8 cellular contexts compared by ENCODE assay signal in the genomic region with DNA sequence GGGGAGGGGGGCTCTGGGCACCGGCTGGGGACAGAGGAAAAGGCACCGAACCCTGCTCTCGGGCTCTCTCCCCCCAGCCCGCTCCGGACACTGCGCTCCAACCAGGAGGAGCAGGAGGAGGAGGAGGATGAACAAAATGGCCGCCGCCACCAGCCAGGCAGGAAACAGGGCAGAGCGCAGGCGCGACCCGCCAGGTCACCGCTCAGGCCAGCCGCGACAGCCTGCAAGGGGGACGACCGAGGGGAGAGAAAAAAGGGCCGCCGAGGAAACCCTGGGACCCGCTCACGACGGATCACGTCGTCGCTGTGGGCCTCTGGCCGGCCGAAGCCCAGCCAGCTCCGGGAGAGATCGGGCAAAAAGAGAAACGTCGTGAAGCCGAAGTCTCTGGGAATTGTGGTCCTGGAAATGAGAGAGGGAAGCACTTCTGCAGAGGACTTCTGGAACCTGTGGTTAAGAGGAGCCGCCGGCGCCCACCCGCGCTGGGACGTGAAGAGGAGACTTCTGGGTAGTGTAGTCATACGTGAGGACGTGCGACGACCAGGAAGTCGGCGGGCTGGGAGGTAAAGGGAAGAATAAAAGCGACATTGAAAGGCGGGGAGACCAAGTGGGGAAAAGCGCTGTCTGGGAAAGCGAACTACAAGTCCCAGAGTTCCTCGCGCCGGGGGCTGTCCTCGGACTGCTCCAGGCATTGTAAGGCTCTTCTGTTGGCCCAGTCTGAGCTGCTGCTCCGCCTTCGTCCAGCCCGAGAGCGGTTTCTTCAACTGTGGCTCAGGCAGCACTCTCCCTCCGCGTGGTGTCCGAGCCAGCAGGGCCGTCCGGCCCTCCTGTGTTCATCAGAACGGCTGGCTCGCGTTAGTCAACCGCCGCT. TPM values are rescaled to one million over a fixed set of nuclear protein-coding genes. Genes with fewer than 3 reads are reported as not detected.
DNase-seq lines count a peak whose midpoint lies in the region; ATAC-seq and TF ChIP-seq lines count a peak whose summit lies in the region.

A gene with protein sequence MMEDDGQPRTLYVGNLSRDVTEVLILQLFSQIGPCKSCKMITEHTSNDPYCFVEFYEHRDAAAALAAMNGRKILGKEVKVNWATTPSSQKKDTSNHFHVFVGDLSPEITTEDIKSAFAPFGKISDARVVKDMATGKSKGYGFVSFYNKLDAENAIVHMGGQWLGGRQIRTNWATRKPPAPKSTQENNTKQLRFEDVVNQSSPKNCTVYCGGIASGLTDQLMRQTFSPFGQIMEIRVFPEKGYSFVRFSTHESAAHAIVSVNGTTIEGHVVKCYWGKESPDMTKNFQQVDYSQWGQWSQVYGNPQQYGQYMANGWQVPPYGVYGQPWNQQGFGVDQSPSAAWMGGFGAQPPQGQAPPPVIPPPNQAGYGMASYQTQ (minus strand): TSS at position 428 of the 868 bp plus-strand sequence. CDS start 499 bp downstream, outside the sequence.

- intact Hi-C loops in dendritic cell treated with granulocyte-macrophage colony-stimulating factor and Interleukin-4, amounts not matched to agents 40 ng/mL and 50 ng/mL, for 4 days (cut with micrococcal nuclease): loop anchor here (1.0 to 10.0 kb wide), 6 partner anchors 54 to 389 kb away; a partner anchor contains a TSS

- peak within 1 kb of the TSS; percentile 94 for H3K4me3 Mint-ChIP-seq in dendritic cell treated with granulocyte-macrophage colony-stimulating factor and Interleukin-4, amounts not matched to agents 40 ng/mL and 50 ng/mL, for 4 days

- H3K36me3 Mint-ChIP-seq in dendritic cell treated with granulocyte-macrophage colony-stimulating factor and Interleukin-4, amounts not matched to agents 40 ng/mL and 50 ng/mL, for 4 days (ENCODE audit: low read depth): peaks cover 41% of the 10 kb centered on the region

- DNase-seq in NCI-H774 (lab: John Stamatoyannopoulos, UW) (peak; percentile 89), left lobe of liver (ENCODE audit: low spot score) (peak; percentile 98)
- DNase-seq in activated CD4-positive, alpha-beta T cell treated with anti-CD3 and anti-CD28 coated beads, Interleukin-2, amount 50 U/mL, for 4 hours: peak; percentile 92 to 94
- DNase-seq in stimulated activated CD4-positive, alpha-beta T cell treated with anti-CD3 and anti-CD28 coated beads, Interleukin-2, amount 100 ng/mL, for 4 hours (ENCODE audit: low read depth): peak; percentile 90

- H3K4me1 Mint-ChIP-seq in dendritic cell treated with granulocyte-macrophage colony-stimulating factor and Interleukin-4, amounts not matched to agents 40 ng/mL and 50 ng/mL, for 4 days (ENCODE audit: low read depth): peaks cover 40% of the 10 kb centered on the region

- peak within 1 kb of the TSS; percentile 95 for H3K27ac Mint-ChIP-seq in dendritic cell treated with granulocyte-macrophage colony-stimulating factor and Interleukin-4, amounts not matched to agents 40 ng/mL and 50 ng/mL, for 4 days

- no peaks in the 10 kb centered on the region for H3K9me3 Mint-ChIP-seq in dendritic cell treated with granulocyte-macrophage colony-stimulating factor and Interleukin-4, amounts not matched to agents 40 ng/mL and 50 ng/mL, for 4 days

- H3K27me3 Mint-ChIP-seq in dendritic cell treated with granulocyte-macrophage colony-stimulating factor and Interleukin-4, amounts not matched to agents 40 ng/mL and 50 ng/mL, for 4 days: no peaks in the 10 kb centered on the region

- ATAC-seq in GM19395 (IDR thresholded peaks at IDR 0.05; ENCODE audit: unreplicated experiment) (peak; percentile 89), HG03565 (IDR thresholded peaks at IDR 0.05; ENCODE audit: unreplicated experiment) (peak; percentile 79), left lobe of liver (peak; percentile 89)

- no peak for TF ChIP-seq CTCF in C4-2B (conservative IDR thresholded peaks at IDR 0.05)

- peak within 1 kb of the TSS; percentile 97 for H3K27ac ChIP-seq in C4-2B

RNA-seq across cellular contexts. Expression of the gene that starts here (rescaled TPM):
- total RNA-seq in left lobe of liver: 39.3 TPM

Comparison
In these comparisons a context has a peak if more than half of its experiments do, and no peak if none do; other contexts are left out.
1. Peak in every context shown above with its lines: DNase-seq, ATAC-seq and H3K27ac ChIP-seq.